In genomic region chr1:204338997-204339396, GRCh38 we compare ENCODE assay signal across 20 cellular contexts. TPM values are rescaled to one million over a fixed set of nuclear protein-coding genes. Genes with fewer than 3 reads are reported as not detected.
DNase-seq lines count a peak whose midpoint lies in the region; ATAC-seq and TF ChIP-seq lines count a peak whose summit lies in the region.
"Had no signal": no experiment of that assay in that cellular context is flagged by ENCODE, and none has a peak within 500 bp of the region (broad histone marks: within the 10 kb centered on the region; RNA-seq: fewer than 3 reads in every experiment).

No MANE protein-coding gene starts in this region.

- no peaks in the 10 kb centered on the region for H3K36me3 Mint-ChIP-seq in glutamatergic neuron (ENCODE audit: unreplicated experiment)
- H3K36me3 Mint-ChIP-seq: CD4-positive, alpha-beta memory T cell had no signal

- no peak for TF ChIP-seq CTCF in glutamatergic neuron (IDR thresholded peaks at IDR 0.05; ENCODE audit: partially characterized antibody, unreplicated experiment)

- intact Hi-C loops in posterior vena cava (cut with DNase I), result no loop called here

- peak overlapping the region; percentile 31 for H3K4me3 Mint-ChIP-seq in glutamatergic neuron (ENCODE audit: unreplicated experiment)
- H3K4me3 Mint-ChIP-seq: B cell; CD4-positive, alpha-beta memory T cell; HFFc6 had no signal

- H3K4me3 ChIP-seq in rectal smooth muscle tissue (ENCODE audit: low read length), result peak overlapping the region; percentile 6

- no peak overlapping the region for H3K27ac ChIP-seq in rectal smooth muscle tissue (ENCODE audit: low read depth, low read length)
- H3K27ac ChIP-seq: HL-60 had no signal

- no peaks in the 10 kb centered on the region for H3K27me3 ChIP-seq in rectal smooth muscle tissue (ENCODE audit: control insufficient read depth, insufficient read depth, low read length)

- H3K36me3 ChIP-seq in rectal smooth muscle tissue (ENCODE audit: control insufficient read depth, insufficient read depth, low read length), result no peaks in the 10 kb centered on the region

- peaks cover 4% of the 10 kb centered on the region for H3K9me3 Mint-ChIP-seq in glutamatergic neuron (ENCODE audit: unreplicated experiment)
- H3K9me3 Mint-ChIP-seq: CD4-positive, alpha-beta memory T cell; HFFc6 had no signal

- no peak for ATAC-seq in HG03342 (IDR thresholded peaks at IDR 0.05; ENCODE audit: unreplicated experiment)

- H3K4me1 ChIP-seq in rectal smooth muscle tissue (ENCODE audit: control insufficient read depth, insufficient read depth, low read length), result no peaks in the 10 kb centered on the region

- no peak overlapping the region for H3K9ac ChIP-seq in rectal smooth muscle tissue (ENCODE audit: low read length)

- H3K27me3 Mint-ChIP-seq in glutamatergic neuron (ENCODE audit: unreplicated experiment), result peaks cover 2% of the 10 kb centered on the region

- peak; percentile 29 for DNase-seq in NCI-H510A treated with DMSO at 0.1 percent for 48 hours (lab: John Stamatoyannopoulos, UW)
- DNase-seq in NCI-H510A (lab: John Stamatoyannopoulos, UW), result no peak
- peak; percentile 64 to 78 for DNase-seq in NCI-H524 (lab: John Stamatoyannopoulos, UW)
- DNase-seq in glutamatergic neuron, result no peak
- no peak for DNase-seq in SK-N-DZ (ENCODE audit: low spot score)
- DNase-seq in posterior vena cava (ENCODE audit: low spot score), result no peak
- DNase-seq: C1 segment of cervical spinal cord; CD4-positive, alpha-beta memory T cell; COR-L47; DMS153; DMS79 treated with DMSO at 0.1 percent for 48 hours; EL; GDM1; GOT3; HCEC 1CT; HFFc6 had no signal

- H3K4me1 Mint-ChIP-seq in glutamatergic neuron (ENCODE audit: low read depth, unreplicated experiment), result peaks cover 52% of the 10 kb centered on the region
- H3K4me1 Mint-ChIP-seq: B cell; CD4-positive, alpha-beta memory T cell had no signal

- no peak overlapping the region for H3K27ac Mint-ChIP-seq in glutamatergic neuron (ENCODE audit: unreplicated experiment)
- H3K27ac Mint-ChIP-seq: B cell; CD4-positive, alpha-beta memory T cell; HFFc6 had no signal

RNA-seq across cellular contexts. Expression of gene PLEKHA6, which starts 20.7 kb away (rescaled TPM):
- total RNA-seq in glutamatergic neuron (ENCODE audit: unreplicated experiment) (72.7 TPM), posterior vena cava (10 to 100 TPM; 13.3 to 23.5 TPM)
- polyA plus RNA-seq in SK-N-DZ (2014; cell fraction: cytosol; rRNA removed), result 17.1 and 19.1 TPM in 2 replicates
- polyA plus RNA-seq in SK-N-DZ (2014; cell fraction: nucleus; rRNA removed), result 31.2 and 68.2 TPM in 2 replicates

Comparison
In these comparisons a context has a peak if more than half of its experiments do, and no peak if none do; other contexts are left out.
1. DNase-seq: peak in NCI-H510A treated with DMSO at 0.1 percent for 48 hours (single experiment) and NCI-H524 (2 of 2); none in NCI-H510A (single experiment), glutamatergic neuron (single experiment), SK-N-DZ (single experiment) and posterior vena cava (single experiment).